Comparison of ENCODE assay signal across 15 cellular contexts in genomic region chr2:113907297-113907696, GRCh38. TPM values are rescaled to one million over a fixed set of nuclear protein-coding genes. Genes with fewer than 3 reads are reported as not detected.
DNase-seq lines count a peak whose midpoint lies in the region; ATAC-seq and TF ChIP-seq lines count a peak whose summit lies in the region.
"Had no signal": no experiment of that assay in that cellular context is flagged by ENCODE, and none has a peak within 500 bp of the region (broad histone marks: within the 10 kb centered on the region; RNA-seq: fewer than 3 reads in every experiment).

No MANE protein-coding gene starts in this region.

- intact Hi-C loops in natural killer cell (cut with micrococcal nuclease): no loop called here
- intact Hi-C loops in activated B cell treated with CpG ODN at 0.5 μM for 24 hours (cut with micrococcal nuclease): no loop called here

- DNase-seq in natural killer cell (no peak), activated B cell treated with CpG ODN at 0.5 μM for 24 hours (no peak), left lobe of liver (ENCODE audit: low spot score) (no peak), COLO668 (lab: John Stamatoyannopoulos, UW; ENCODE audit: unreplicated experiment) (no peak), DMS53 (lab: John Stamatoyannopoulos, UW) (no peak)
- no peak for DNase-seq in natural killer cell treated with Interleukin-12 subunit alpha and Interleukin-12 subunit beta and Interleukin-15 and Interleukin-18, amount 100 ng/mL, for 72 hours (ENCODE audit: low spot score)
- DNase-seq: ACHN, DMS79 treated with DMSO at 0.1 percent for 48 hours, GOT3, KBM-7, NCI-H146, NCI-H2227 treated with DMSO at 0.1 percent for 48 hours, NCI-H526 treated with DMSO at 0.1 percent for 48 hours, SIG-M5 had no signal

- CTCF ChIA-PET in activated B cell treated with CpG ODN at 0.5 μM for 24 hours (lab: Charles Lee): no interaction called here

- H3K27ac Mint-ChIP-seq in natural killer cell (peak overlapping the region; percentile 59 to 67), activated B cell treated with CpG ODN at 0.5 μM for 24 hours (no peak overlapping the region)
- peak overlapping the region in 1 of 2 donors; percentile 40 for H3K27ac Mint-ChIP-seq in natural killer cell treated with Interleukin-12 subunit alpha and Interleukin-12 subunit beta and Interleukin-15 and Interleukin-18, amount 100 ng/mL, for 72 hours

- POLR2A ChIA-PET in activated B cell treated with CpG ODN at 0.5 μM for 24 hours (lab: Charles Lee): interaction anchor here (1.1 to 1.4 kb wide), 4 partner anchors 11 to 151 kb away, joined by 3 to 6 read pairs (median 4); partner anchors contain the start of genes ACTR3 and SLC35F5

- H3K36me3 Mint-ChIP-seq in natural killer cell (no peaks in the 10 kb centered on the region), activated B cell treated with CpG ODN at 0.5 μM for 24 hours (ENCODE audit: low read depth) (peaks cover 55% of the 10 kb centered on the region)
- peaks cover 18% of the 10 kb centered on the region for H3K36me3 Mint-ChIP-seq in natural killer cell treated with Interleukin-12 subunit alpha and Interleukin-12 subunit beta and Interleukin-15 and Interleukin-18, amount 100 ng/mL, for 72 hours

- TF ChIP-seq CTCF in natural killer cell (IDR thresholded peaks at IDR 0.05): no peak
- TF ChIP-seq CTCF in activated B cell treated with CpG ODN at 0.5 μM for 24 hours (IDR thresholded peaks at IDR 0.05): no peak

- H3K4me3 Mint-ChIP-seq in natural killer cell: peak overlapping the region; percentile 40
- H3K4me3 Mint-ChIP-seq in natural killer cell treated with Interleukin-12 subunit alpha and Interleukin-12 subunit beta and Interleukin-15 and Interleukin-18, amount 100 ng/mL, for 72 hours: no peak overlapping the region
- peak overlapping the region; percentile 19 for H3K4me3 Mint-ChIP-seq in activated B cell treated with CpG ODN at 0.5 μM for 24 hours

- peaks cover 73 to 79% of the 10 kb centered on the region in 2 donors for H3K4me1 Mint-ChIP-seq in natural killer cell
- peaks cover 63 to 69% of the 10 kb centered on the region in 2 donors for H3K4me1 Mint-ChIP-seq in natural killer cell treated with Interleukin-12 subunit alpha and Interleukin-12 subunit beta and Interleukin-15 and Interleukin-18, amount 100 ng/mL, for 72 hours (ENCODE audit: low read depth in 2 of 2)
- H3K4me1 Mint-ChIP-seq in activated B cell treated with CpG ODN at 0.5 μM for 24 hours: peaks cover 92% of the 10 kb centered on the region

- H3K9me3 Mint-ChIP-seq in natural killer cell (no peaks in the 10 kb centered on the region), activated B cell treated with CpG ODN at 0.5 μM for 24 hours (no peaks in the 10 kb centered on the region)
- H3K9me3 Mint-ChIP-seq in natural killer cell treated with Interleukin-12 subunit alpha and Interleukin-12 subunit beta and Interleukin-15 and Interleukin-18, amount 100 ng/mL, for 72 hours: no peaks in the 10 kb centered on the region

- ATAC-seq in natural killer cell (no peak), activated B cell treated with CpG ODN at 0.5 μM for 24 hours (ENCODE audit: low read depth) (no peak), left lobe of liver (peak; percentile 67), GM19397 (IDR thresholded peaks at IDR 0.05; ENCODE audit: unreplicated experiment) (no peak)
- no peak for ATAC-seq in natural killer cell treated with Interleukin-12 subunit alpha and Interleukin-12 subunit beta and Interleukin-15 and Interleukin-18, amount 100 ng/mL, for 72 hours

- H3K27me3 Mint-ChIP-seq in natural killer cell (ENCODE audit: low read depth in 2 of 2) (no peaks in the 10 kb centered on the region), activated B cell treated with CpG ODN at 0.5 μM for 24 hours (no peaks in the 10 kb centered on the region)
- no peaks in the 10 kb centered on the region for H3K27me3 Mint-ChIP-seq in natural killer cell treated with Interleukin-12 subunit alpha and Interleukin-12 subunit beta and Interleukin-15 and Interleukin-18, amount 100 ng/mL, for 72 hours

RNA-seq across cellular contexts. Expression of gene ACTR3, which starts 17.4 kb away (rescaled TPM):
- 100 to 1,000 TPM; 323 to 428 (median 352) TPM for total RNA-seq in natural killer cell
- 100 to 1,000 TPM; 466 to 661 TPM for total RNA-seq in natural killer cell treated with Interleukin-12 subunit alpha and Interleukin-12 subunit beta and Interleukin-15 and Interleukin-18, amount 100 ng/mL, for 72 hours
- total RNA-seq in activated B cell treated with CpG ODN at 0.5 μM for 24 hours: 638 and 639 TPM in 2 replicates
- 64.3 TPM for total RNA-seq in left lobe of liver
